In genomic region chr12:6927379-6927991, GRCh38 we compare ENCODE assay signal across 1 cellular context.
A peak's percentile ranks its signal among the peaks of the same experiment; 100 is the strongest.
TF ChIP-seq lines count a peak whose summit lies in the region.

ATN1 (plus strand) TSS chr12:6927959; CDS start chr12:6934002, 6,043 bp downstream.

TF ChIP-seq in K562, 482 proteins besides CTCF, POLR2A, EP300 and RAD21 (continued from another document and continues in another):
- TF ChIP-seq JUND (IDR thresholded peaks at IDR 0.05; ENCODE audit: borderline replicate concordance, low read depth, low read length) (0 out of 2 replicates have a peak, but pooled peaks have one; percentile 8), JUND (tag; IDR thresholded peaks at IDR 0.05; ENCODE audit: borderline replicate concordance, low read depth, low read length) (no peak), SAP30 (IDR thresholded peaks at IDR 0.05; ENCODE audit: borderline replicate concordance, insufficient read depth, low read depth, low read length, poor library complexity, severe bottlenecking) (no peak), SMAD1 (IDR thresholded peaks at IDR 0.05; ENCODE audit: low read depth, low read length, partially characterized antibody) (no peak), CBFA2T2 (conservative IDR thresholded peaks at IDR 0.05) (no peak), ZMIZ1 (IDR thresholded peaks at IDR 0.05; ENCODE audit: low read depth in 2 of 2, low read length in 2 of 2) (0 out of 4 replicates have a peak, but pooled peaks of 1 of the 2 experiments have one; percentile 30), FOXA1 (IDR thresholded peaks at IDR 0.05; ENCODE audit: borderline replicate concordance) (no peak), ZNF830 (CRISPR knock-in tag; IDR thresholded peaks at IDR 0.05) (no peak), RREB1 (CRISPR knock-in tag; IDR thresholded peaks at IDR 0.05) (no peak), IRF1 (CRISPR knock-in tag; IDR thresholded peaks at IDR 0.05; ENCODE audit: borderline replicate concordance) (no peak), ZBTB1 (CRISPR knock-in tag; IDR thresholded peaks at IDR 0.05; ENCODE audit: borderline replicate concordance, low read depth) (no peak), ZBTB2 (IDR thresholded peaks at IDR 0.05) (no peak), CREB3L1 (IDR thresholded peaks at IDR 0.05; ENCODE audit: borderline replicate concordance, low read depth) (no peak), ZSCAN29 (IDR thresholded peaks at IDR 0.05) (no peak), UBTF (IDR thresholded peaks at IDR 0.05; ENCODE audit: borderline replicate concordance in 1 of 2, low read depth in 2 of 2, low read length in 2 of 2) (peak; percentile 58 to 86; a peak in 3 of 4 replicates), MTA1 (IDR thresholded peaks at IDR 0.05; ENCODE audit: borderline replicate concordance) (peak; percentile 51; the same call in 1 of the 2 replicates), ZNF384 (IDR thresholded peaks at IDR 0.05; ENCODE audit: low read depth, low read length) (no peak), ETS1 (conservative IDR thresholded peaks at IDR 0.05; ENCODE audit: control insufficient read depth, low read depth, low read length) (no peak), ATF7 (IDR thresholded peaks at IDR 0.05) (no peak), ETV1 (tag; conservative IDR thresholded peaks at IDR 0.05; ENCODE audit: low read depth) (no peak), SUPT5H (IDR thresholded peaks at IDR 0.05) (peak; percentile 75), HINFP (tag; conservative IDR thresholded peaks at IDR 0.05; ENCODE audit: low read depth) (no peak), CBFA2T3 (IDR thresholded peaks at IDR 0.05) (no peak), HSF4 (CRISPR knock-in tag; IDR thresholded peaks at IDR 0.05; ENCODE audit: borderline replicate concordance) (no peak), NELFE (IDR thresholded peaks at IDR 0.05; ENCODE audit: insufficient read depth, insufficient read length) (no peak), NFE2 (IDR thresholded peaks at IDR 0.05; ENCODE audit: low read depth) (no peak), U2AF2 (optimal IDR thresholded peaks at IDR 0.05; ENCODE audit: low read depth, low read length) (no peak), CHAMP1 (IDR thresholded peaks at IDR 0.05) (no peak), BDP1 (IDR thresholded peaks at IDR 0.05; ENCODE audit: insufficient read depth, insufficient read length) (no peak), OTX1 (CRISPR knock-in tag; IDR thresholded peaks at IDR 0.05) (0 out of 2 replicates have a peak, but pooled peaks have one; percentile 33), HDAC2 (IDR thresholded peaks at IDR 0.05) (no peak), BRCA1 (IDR thresholded peaks at IDR 0.05) (no peak), BRCA1 (CRISPR knock-in tag; IDR thresholded peaks at IDR 0.05) (no peak), ZC3H8 (IDR thresholded peaks at IDR 0.05) (no peak), KLF13 (tag; IDR thresholded peaks at IDR 0.05; ENCODE audit: borderline replicate concordance, low read depth) (no peak), RBM25 (IDR thresholded peaks at IDR 0.05; ENCODE audit: low read depth, low read length, severe bottlenecking) (no peak), TAF15 (IDR thresholded peaks at IDR 0.05; ENCODE audit: low read depth, low read length) (no peak), SMAD4 (CRISPR knock-in tag; conservative IDR thresholded peaks at IDR 0.05) (no peak), ZFP1 (CRISPR knock-in tag; IDR thresholded peaks at IDR 0.05) (no peak), JUN (IDR thresholded peaks at IDR 0.05; ENCODE audit: borderline replicate concordance, low read depth, low read length) (no peak), JUN (CRISPR knock-in tag; IDR thresholded peaks at IDR 0.05; ENCODE audit: borderline replicate concordance) (no peak), SREBF2 (CRISPR knock-in tag; IDR thresholded peaks at IDR 0.05) (no peak), TBL1XR1 (IDR thresholded peaks at IDR 0.05; ENCODE audit: low read length in 2 of 2) (no peak)
